Comparison of ENCODE assay signal across 8 cellular contexts in the genomic region with DNA sequence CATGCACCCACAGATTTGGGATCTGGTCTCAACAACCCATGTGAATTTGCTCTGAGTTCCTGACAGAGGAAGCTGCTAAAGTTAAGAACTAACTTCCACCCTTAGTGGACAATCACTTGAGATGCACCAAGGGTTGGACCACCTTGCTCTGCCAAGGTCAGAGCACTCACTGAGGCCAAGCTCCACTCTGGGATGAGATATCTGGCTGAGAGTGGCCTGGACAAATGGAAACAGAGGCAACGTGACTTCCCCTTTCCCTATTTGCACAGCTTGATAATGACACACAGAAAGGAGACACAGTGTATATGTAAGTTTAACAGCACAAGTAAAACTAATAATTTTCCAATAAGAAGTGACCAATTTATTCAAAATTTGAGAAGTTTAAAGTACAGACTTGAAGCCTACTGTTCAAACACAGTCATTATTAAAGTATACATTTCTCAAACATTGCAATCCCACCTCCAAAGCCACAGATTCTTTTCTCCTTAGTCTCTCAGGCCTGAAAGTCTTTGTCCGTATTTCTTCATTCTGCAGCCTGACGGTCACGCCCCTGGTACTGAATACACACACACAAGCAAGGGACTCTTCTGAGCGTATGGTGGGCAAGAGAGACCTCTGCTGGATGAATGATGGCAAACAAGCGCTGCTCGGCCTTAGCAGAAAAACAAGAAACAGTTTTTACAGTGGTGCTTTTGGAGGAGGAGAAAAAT. TPM values are rescaled to one million over a fixed set of nuclear protein-coding genes. Genes with fewer than 3 reads are reported as not detected.
DNase-seq lines count a peak whose midpoint lies in the region; TF ChIP-seq lines count a peak whose summit lies in the region.

No MANE protein-coding gene starts in this region.

- H2BK12ac ChIP-seq in mesenchymal stem cell (ENCODE audit: low read length in 2 of 2), result peak overlapping the region in 1 of 2 experiments; percentile 29

- peak overlapping the region; percentile 37 to 65 for H3K18ac ChIP-seq in mesenchymal stem cell (ENCODE audit: low read depth in 1 of 2, low read length in 2 of 2)

- H3K27ac ChIP-seq in HL-60 (replicated peaks) (no peak overlapping the region), mesenchymal stem cell (ENCODE audit: low read length, poor library complexity, severe bottlenecking) (peak overlapping the region; percentile 78)

- H2AK5ac ChIP-seq in mesenchymal stem cell (ENCODE audit: low read length, severe bottlenecking), result peak overlapping the region; percentile 25

- no peaks in the 10 kb centered on the region for H3K36me3 ChIP-seq in mesenchymal stem cell (ENCODE audit: control insufficient read depth in 1 of 2, insufficient read depth in 2 of 2, low read depth in 1 of 2, low read length in 2 of 2)

- peaks cover 10% of the 10 kb centered on the region for H3K4me1 ChIP-seq in mesenchymal stem cell (ENCODE audit: control insufficient read depth, insufficient read depth, low read depth, low read length)

- no peaks in the 10 kb centered on the region for H3K9me3 ChIP-seq in mesenchymal stem cell (ENCODE audit: control insufficient read depth, low read length)

- H3K79me1 ChIP-seq in mesenchymal stem cell (replicated peaks; ENCODE audit: low read length, poor library complexity, severe bottlenecking), result no peaks in the 10 kb centered on the region

- H3K4ac ChIP-seq in mesenchymal stem cell (ENCODE audit: low read depth in 1 of 2, low read length in 2 of 2), result peak overlapping the region in 1 of 2 experiments; percentile 17

- H4K91ac ChIP-seq in mesenchymal stem cell (ENCODE audit: low read length), result no peak overlapping the region

- H3K4me3 ChIP-seq in HL-60 (replicated peaks; ENCODE audit: insufficient read depth, low read length) (no peak overlapping the region), mesenchymal stem cell (ENCODE audit: insufficient read depth in 1 of 2, low read depth in 1 of 2, low read length in 2 of 2) (no peak overlapping the region)

- H2BK5ac ChIP-seq in mesenchymal stem cell (ENCODE audit: low read depth, low read length, poor library complexity, severe bottlenecking), result no peak overlapping the region

- H3K27me3 ChIP-seq in HL-60 (ENCODE audit: insufficient read depth, poor library complexity, severe bottlenecking), result no peaks in the 10 kb centered on the region
- H3K27me3 ChIP-seq in mesenchymal stem cell (ENCODE audit: control insufficient read depth in 1 of 2, insufficient read depth in 1 of 2, low read length in 2 of 2), result no peaks in the 10 kb centered on the region

- no peak overlapping the region for H3K23ac ChIP-seq in mesenchymal stem cell (ENCODE audit: low read length in 2 of 2)

- H2AFZ ChIP-seq in mesenchymal stem cell (ENCODE audit: low read depth, low read length), result peak overlapping the region; percentile 30

- peak overlapping the region; percentile 72 for H3K9ac ChIP-seq in mesenchymal stem cell (ENCODE audit: low read length)

- 0% methylated on average over 3 of the region's 7 CpGs for WGBS in mesenchymal stem cell

- H3K14ac ChIP-seq in mesenchymal stem cell (ENCODE audit: low read length in 2 of 2), result peak overlapping the region in 1 of 2 experiments; percentile 6

- no peak overlapping the region for H2BK120ac ChIP-seq in mesenchymal stem cell (ENCODE audit: low read depth, low read length)

- H3K4me2 ChIP-seq in mesenchymal stem cell (ENCODE audit: low read length, poor library complexity, severe bottlenecking), result no peak overlapping the region

- no peak overlapping the region for H2BK15ac ChIP-seq in mesenchymal stem cell (ENCODE audit: low read depth, poor library complexity, severe bottlenecking)

- H4K8ac ChIP-seq in mesenchymal stem cell (ENCODE audit: low read length), result peak overlapping the region; percentile 66

- DNase-seq in COLO668 (lab: John Stamatoyannopoulos, UW; ENCODE audit: unreplicated experiment) (peak; percentile 82), GM20000 (ENCODE audit: low spot score) (peak; percentile 64), HL-60 (ENCODE audit: low read depth in 1 of 2, low spot score in 1 of 2) (peak; percentile 67 to 80), NCI-H82 (lab: John Stamatoyannopoulos, UW) (peak; percentile 80), mesenchymal stem cell (peak; percentile 92)
- DNase-seq in activated CD4-positive, alpha-beta T cell treated with anti-CD3 and anti-CD28 coated beads, Interleukin-2, amount 50 U/mL, for 4 hours, result peak; percentile 43 to 52
- DNase-seq in effector CD8-positive, alpha-beta T cell (lab: John Stamatoyannopoulos, UW), result peak; percentile 10
- DNase-seq in stimulated activated CD8-positive, alpha-beta memory T cell treated with anti-CD3 and anti-CD28 coated beads, Interleukin-4, amount 100 ng/mL, for 24 hours (ENCODE audit: low read depth), result peak; percentile 24

- TF ChIP-seq CTCF in GM20000 (IDR thresholded peaks at IDR 0.05; ENCODE audit: extremely low read depth, missing control alignments) (peak; percentile 89), HL-60 (IDR thresholded peaks at IDR 0.05; ENCODE audit: insufficient read depth, low read length) (peak; percentile 76)

RNA-seq across cellular contexts. Expression of gene TMEM30B, which starts 28.6 kb away (rescaled TPM):
- polyA plus RNA-seq in mesenchymal stem cell (2013, experiment 1 of 2), result not detected
- polyA plus RNA-seq in mesenchymal stem cell (2013, experiment 2 of 2), result not detected

Comparison
In these comparisons a context has a peak if more than half of its experiments do, and no peak if none do; other contexts are left out.
1. DNase-seq: peak in every context shown above with its lines; median percentile 92 in mesenchymal stem cell; 82 in COLO668; 80 in NCI-H82; 74 in HL-60; 64 in GM20000; 48 in activated CD4-positive, alpha-beta T cell treated with anti-CD3 and anti-CD28 coated beads, Interleukin-2, amount 50 U/mL, for 4 hours; 24 in stimulated activated CD8-positive, alpha-beta memory T cell treated with anti-CD3 and anti-CD28 coated beads, Interleukin-4, amount 100 ng/mL, for 24 hours; 10 in effector CD8-positive, alpha-beta T cell.